In the genomic region with DNA sequence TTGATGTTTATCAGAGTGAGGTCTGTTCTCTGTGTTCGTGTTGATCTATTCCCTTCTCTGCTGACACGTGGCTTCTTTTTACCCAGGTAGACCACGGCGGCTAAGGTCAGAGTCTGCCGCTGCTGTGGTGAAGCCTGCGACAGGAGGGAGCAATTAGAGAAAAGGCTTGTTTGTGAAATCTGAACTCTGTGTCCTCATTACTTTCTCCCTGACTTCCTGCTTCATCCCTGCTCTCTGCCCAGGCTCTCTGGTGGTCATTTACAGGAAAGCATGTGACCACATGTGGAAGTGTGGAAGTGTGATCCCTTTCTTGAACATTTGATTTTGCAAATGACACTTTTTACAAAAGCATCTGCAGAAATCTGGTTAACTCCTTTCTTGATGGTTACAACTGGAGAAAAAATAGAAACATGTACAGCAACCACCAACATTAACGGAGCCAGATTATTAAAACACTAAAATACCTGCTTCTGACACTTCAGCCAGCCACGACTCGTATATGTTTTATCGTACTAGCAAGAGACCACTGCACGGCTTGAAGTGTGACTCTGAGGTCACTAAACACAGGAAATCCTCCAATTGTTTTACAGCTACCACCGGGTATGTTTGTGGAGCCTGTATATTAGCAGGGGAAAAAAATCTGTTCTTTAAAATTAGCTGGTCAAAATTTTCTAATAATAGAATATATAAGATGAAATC, we compare ENCODE assay signal across 1 cellular context.
TF ChIP-seq lines count a peak whose summit lies in the region.

No MANE protein-coding gene starts in this region.

TF ChIP-seq in HepG2, 621 proteins besides CTCF, POLR2A, EP300 and RAD21 (continued from another document and continues in another):
- TF ChIP-seq, protein P1, sequence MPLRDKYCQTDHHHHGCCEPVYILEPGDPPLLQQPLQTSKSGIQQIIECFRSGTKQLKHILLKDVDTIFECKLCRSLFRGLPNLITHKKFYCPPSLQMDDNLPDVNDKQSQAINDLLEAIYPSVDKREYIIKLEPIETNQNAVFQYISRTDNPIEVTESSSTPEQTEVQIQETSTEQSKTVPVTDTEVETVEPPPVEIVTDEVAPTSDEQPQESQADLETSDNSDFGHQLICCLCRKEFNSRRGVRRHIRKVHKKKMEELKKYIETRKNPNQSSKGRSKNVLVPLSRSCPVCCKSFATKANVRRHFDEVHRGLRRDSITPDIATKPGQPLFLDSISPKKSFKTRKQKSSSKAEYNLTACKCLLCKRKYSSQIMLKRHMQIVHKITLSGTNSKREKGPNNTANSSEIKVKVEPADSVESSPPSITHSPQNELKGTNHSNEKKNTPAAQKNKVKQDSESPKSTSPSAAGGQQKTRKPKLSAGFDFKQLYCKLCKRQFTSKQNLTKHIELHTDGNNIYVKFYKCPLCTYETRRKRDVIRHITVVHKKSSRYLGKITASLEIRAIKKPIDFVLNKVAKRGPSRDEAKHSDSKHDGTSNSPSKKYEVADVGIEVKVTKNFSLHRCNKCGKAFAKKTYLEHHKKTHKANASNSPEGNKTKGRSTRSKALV (CRISPR knock-in tag; IDR thresholded peaks at IDR 0.05), result no peak
- TF ChIP-seq, protein P2, sequence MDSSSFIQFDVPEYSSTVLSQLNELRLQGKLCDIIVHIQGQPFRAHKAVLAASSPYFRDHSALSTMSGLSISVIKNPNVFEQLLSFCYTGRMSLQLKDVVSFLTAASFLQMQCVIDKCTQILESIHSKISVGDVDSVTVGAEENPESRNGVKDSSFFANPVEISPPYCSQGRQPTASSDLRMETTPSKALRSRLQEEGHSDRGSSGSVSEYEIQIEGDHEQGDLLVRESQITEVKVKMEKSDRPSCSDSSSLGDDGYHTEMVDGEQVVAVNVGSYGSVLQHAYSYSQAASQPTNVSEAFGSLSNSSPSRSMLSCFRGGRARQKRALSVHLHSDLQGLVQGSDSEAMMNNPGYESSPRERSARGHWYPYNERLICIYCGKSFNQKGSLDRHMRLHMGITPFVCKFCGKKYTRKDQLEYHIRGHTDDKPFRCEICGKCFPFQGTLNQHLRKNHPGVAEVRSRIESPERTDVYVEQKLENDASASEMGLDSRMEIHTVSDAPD (CRISPR knock-in tag; IDR thresholded peaks at IDR 0.05), result no peak
- TF ChIP-seq TBX2 (CRISPR knock-in tag; IDR thresholded peaks at IDR 0.05; ENCODE audit: borderline replicate concordance) (peak; percentile 17; the same call in 1 of the 2 replicates), GABPB1 (CRISPR knock-in tag; IDR thresholded peaks at IDR 0.05) (peak; percentile 47), ZNF430 (CRISPR knock-in tag; IDR thresholded peaks at IDR 0.05) (no peak), MBNL3 (CRISPR knock-in tag; conservative IDR thresholded peaks at IDR 0.05) (no peak), NFE2 (CRISPR knock-in tag; IDR thresholded peaks at IDR 0.05) (no peak), MED1 (CRISPR knock-in tag; IDR thresholded peaks at IDR 0.05) (0 out of 2 replicates have a peak, but pooled peaks have one; percentile 26), RARA (CRISPR knock-in tag; IDR thresholded peaks at IDR 0.05) (0 out of 2 replicates have a peak, but pooled peaks have one; percentile 18), ELF3 (CRISPR knock-in tag; IDR thresholded peaks at IDR 0.05) (peak; percentile 92), NONO (IDR thresholded peaks at IDR 0.05) (no peak), NONO (CRISPR knock-in tag; conservative IDR thresholded peaks at IDR 0.05) (no peak), SAP130 (CRISPR knock-in tag; IDR thresholded peaks at IDR 0.05; ENCODE audit: low read depth) (0 out of 2 replicates have a peak, but pooled peaks have one; percentile 18), MAF1 (CRISPR knock-in tag; IDR thresholded peaks at IDR 0.05; ENCODE audit: borderline replicate concordance) (no peak), SALL2 (CRISPR knock-in tag; IDR thresholded peaks at IDR 0.05) (no peak), SOX5 (CRISPR knock-in tag; IDR thresholded peaks at IDR 0.05; ENCODE audit: borderline replicate concordance) (0 out of 2 replicates have a peak, but pooled peaks have one; percentile 26), ZNF674 (CRISPR knock-in tag; IDR thresholded peaks at IDR 0.05; ENCODE audit: low read depth) (no peak), ZSCAN25 (CRISPR knock-in tag; IDR thresholded peaks at IDR 0.05) (peak; percentile 97), POLR2AphosphoS2 (IDR thresholded peaks at IDR 0.05; ENCODE audit: low read depth, low read length) (no peak), RXRB (CRISPR knock-in tag; IDR thresholded peaks at IDR 0.05; ENCODE audit: borderline replicate concordance) (peak; percentile 45; the same call in 1 of the 2 replicates), GABPA (IDR thresholded peaks at IDR 0.05; ENCODE audit: low read depth, low read length) (no peak), GABPA (CRISPR knock-in tag; IDR thresholded peaks at IDR 0.05; ENCODE audit: low read depth) (peak; percentile 71), SATB2 (CRISPR knock-in tag; IDR thresholded peaks at IDR 0.05) (no peak), CHD2 (IDR thresholded peaks at IDR 0.05; ENCODE audit: low read depth, low read length) (no peak), HNF4A (CRISPR knock-in tag; IDR thresholded peaks at IDR 0.05) (peak; percentile 53), GATAD2A (CRISPR knock-in tag; IDR thresholded peaks at IDR 0.05) (peak; percentile 17; the same call in 1 of the 2 replicates), LCORL (IDR thresholded peaks at IDR 0.05) (no peak), LCORL (CRISPR knock-in tag; IDR thresholded peaks at IDR 0.05) (0 out of 2 replicates have a peak, but pooled peaks have one; percentile 34), ZNF205 (CRISPR knock-in tag; IDR thresholded peaks at IDR 0.05) (no peak), SIX4 (CRISPR knock-in tag; IDR thresholded peaks at IDR 0.05) (peak; percentile 48; the same call in 1 of the 2 replicates), POGZ (CRISPR knock-in tag; IDR thresholded peaks at IDR 0.05) (peak; percentile 41; the same call in 1 of the 2 replicates), RBM22 (optimal IDR thresholded peaks at IDR 0.05; ENCODE audit: low read length) (no peak), CEBPB (IDR thresholded peaks at IDR 0.05; ENCODE audit: borderline replicate concordance, low read depth, low read length) (peak; percentile 17; the same call in 1 of the 2 replicates), DNMT1 (CRISPR knock-in tag; IDR thresholded peaks at IDR 0.05) (no peak), MYC (CRISPR knock-in tag; IDR thresholded peaks at IDR 0.05; ENCODE audit: borderline replicate concordance) (peak; percentile 42; the same call in 1 of the 2 replicates), ZNF772 (CRISPR knock-in tag; IDR thresholded peaks at IDR 0.05) (0 out of 2 replicates have a peak, but pooled peaks have one; percentile 27)
- TF ChIP-seq, protein P3, sequence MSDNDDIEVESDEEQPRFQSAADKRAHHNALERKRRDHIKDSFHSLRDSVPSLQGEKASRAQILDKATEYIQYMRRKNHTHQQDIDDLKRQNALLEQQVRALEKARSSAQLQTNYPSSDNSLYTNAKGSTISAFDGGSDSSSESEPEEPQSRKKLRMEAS (IDR thresholded peaks at IDR 0.05), result peak; percentile 76
- TF ChIP-seq, protein P4, sequence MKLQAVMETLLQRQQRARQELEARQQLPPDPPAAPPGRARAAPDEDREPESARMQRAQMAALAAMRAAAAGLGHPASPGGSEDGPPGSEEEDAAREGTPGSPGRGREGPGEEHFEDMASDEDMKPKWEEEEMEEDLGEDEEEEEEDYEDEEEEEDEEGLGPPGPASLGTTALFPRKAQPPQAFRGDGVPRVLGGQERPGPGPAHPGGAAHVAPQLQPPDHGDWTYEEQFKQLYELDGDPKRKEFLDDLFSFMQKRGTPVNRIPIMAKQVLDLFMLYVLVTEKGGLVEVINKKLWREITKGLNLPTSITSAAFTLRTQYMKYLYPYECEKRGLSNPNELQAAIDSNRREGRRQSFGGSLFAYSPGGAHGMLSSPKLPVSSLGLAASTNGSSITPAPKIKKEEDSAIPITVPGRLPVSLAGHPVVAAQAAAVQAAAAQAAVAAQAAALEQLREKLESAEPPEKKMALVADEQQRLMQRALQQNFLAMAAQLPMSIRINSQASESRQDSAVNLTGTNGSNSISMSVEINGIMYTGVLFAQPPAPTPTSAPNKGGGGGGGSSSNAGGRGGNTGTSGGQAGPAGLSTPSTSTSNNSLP (IDR thresholded peaks at IDR 0.05; ENCODE audit: low read depth, low read length), result no peak
- TF ChIP-seq, protein P5, sequence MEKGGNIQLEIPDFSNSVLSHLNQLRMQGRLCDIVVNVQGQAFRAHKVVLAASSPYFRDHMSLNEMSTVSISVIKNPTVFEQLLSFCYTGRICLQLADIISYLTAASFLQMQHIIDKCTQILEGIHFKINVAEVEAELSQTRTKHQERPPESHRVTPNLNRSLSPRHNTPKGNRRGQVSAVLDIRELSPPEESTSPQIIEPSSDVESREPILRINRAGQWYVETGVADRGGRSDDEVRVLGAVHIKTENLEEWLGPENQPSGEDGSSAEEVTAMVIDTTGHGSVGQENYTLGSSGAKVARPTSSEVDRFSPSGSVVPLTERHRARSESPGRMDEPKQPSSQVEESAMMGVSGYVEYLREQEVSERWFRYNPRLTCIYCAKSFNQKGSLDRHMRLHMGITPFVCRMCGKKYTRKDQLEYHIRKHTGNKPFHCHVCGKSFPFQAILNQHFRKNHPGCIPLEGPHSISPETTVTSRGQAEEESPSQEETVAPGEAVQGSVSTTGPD (CRISPR knock-in tag; IDR thresholded peaks at IDR 0.05), result no peak
- TF ChIP-seq, protein P6, sequence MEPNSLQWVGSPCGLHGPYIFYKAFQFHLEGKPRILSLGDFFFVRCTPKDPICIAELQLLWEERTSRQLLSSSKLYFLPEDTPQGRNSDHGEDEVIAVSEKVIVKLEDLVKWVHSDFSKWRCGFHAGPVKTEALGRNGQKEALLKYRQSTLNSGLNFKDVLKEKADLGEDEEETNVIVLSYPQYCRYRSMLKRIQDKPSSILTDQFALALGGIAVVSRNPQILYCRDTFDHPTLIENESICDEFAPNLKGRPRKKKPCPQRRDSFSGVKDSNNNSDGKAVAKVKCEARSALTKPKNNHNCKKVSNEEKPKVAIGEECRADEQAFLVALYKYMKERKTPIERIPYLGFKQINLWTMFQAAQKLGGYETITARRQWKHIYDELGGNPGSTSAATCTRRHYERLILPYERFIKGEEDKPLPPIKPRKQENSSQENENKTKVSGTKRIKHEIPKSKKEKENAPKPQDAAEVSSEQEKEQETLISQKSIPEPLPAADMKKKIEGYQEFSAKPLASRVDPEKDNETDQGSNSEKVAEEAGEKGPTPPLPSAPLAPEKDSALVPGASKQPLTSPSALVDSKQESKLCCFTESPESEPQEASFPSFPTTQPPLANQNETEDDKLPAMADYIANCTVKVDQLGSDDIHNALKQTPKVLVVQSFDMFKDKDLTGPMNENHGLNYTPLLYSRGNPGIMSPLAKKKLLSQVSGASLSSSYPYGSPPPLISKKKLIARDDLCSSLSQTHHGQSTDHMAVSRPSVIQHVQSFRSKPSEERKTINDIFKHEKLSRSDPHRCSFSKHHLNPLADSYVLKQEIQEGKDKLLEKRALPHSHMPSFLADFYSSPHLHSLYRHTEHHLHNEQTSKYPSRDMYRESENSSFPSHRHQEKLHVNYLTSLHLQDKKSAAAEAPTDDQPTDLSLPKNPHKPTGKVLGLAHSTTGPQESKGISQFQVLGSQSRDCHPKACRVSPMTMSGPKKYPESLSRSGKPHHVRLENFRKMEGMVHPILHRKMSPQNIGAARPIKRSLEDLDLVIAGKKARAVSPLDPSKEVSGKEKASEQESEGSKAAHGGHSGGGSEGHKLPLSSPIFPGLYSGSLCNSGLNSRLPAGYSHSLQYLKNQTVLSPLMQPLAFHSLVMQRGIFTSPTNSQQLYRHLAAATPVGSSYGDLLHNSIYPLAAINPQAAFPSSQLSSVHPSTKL (CRISPR knock-in tag; IDR thresholded peaks at IDR 0.05), result peak; percentile 47
- TF ChIP-seq, protein P7, sequence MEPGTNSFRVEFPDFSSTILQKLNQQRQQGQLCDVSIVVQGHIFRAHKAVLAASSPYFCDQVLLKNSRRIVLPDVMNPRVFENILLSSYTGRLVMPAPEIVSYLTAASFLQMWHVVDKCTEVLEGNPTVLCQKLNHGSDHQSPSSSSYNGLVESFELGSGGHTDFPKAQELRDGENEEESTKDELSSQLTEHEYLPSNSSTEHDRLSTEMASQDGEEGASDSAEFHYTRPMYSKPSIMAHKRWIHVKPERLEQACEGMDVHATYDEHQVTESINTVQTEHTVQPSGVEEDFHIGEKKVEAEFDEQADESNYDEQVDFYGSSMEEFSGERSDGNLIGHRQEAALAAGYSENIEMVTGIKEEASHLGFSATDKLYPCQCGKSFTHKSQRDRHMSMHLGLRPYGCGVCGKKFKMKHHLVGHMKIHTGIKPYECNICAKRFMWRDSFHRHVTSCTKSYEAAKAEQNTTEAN (CRISPR knock-in tag; conservative IDR thresholded peaks at IDR 0.05), result no peak
- TF ChIP-seq, protein P8, sequence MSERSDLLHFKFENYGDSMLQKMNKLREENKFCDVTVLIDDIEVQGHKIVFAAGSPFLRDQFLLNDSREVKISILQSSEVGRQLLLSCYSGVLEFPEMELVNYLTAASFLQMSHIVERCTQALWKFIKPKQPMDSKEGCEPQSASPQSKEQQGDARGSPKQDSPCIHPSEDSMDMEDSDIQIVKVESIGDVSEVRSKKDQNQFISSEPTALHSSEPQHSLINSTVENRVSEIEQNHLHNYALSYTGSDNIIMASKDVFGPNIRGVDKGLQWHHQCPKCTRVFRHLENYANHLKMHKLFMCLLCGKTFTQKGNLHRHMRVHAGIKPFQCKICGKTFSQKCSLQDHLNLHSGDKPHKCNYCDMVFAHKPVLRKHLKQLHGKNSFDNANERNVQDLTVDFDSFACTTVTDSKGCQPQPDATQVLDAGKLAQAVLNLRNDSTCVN (CRISPR knock-in tag; IDR thresholded peaks at IDR 0.05; ENCODE audit: borderline replicate concordance), result no peak
- TF ChIP-seq, protein P9, sequence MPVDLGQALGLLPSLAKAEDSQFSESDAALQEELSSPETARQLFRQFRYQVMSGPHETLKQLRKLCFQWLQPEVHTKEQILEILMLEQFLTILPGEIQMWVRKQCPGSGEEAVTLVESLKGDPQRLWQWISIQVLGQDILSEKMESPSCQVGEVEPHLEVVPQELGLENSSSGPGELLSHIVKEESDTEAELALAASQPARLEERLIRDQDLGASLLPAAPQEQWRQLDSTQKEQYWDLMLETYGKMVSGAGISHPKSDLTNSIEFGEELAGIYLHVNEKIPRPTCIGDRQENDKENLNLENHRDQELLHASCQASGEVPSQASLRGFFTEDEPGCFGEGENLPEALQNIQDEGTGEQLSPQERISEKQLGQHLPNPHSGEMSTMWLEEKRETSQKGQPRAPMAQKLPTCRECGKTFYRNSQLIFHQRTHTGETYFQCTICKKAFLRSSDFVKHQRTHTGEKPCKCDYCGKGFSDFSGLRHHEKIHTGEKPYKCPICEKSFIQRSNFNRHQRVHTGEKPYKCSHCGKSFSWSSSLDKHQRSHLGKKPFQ (CRISPR knock-in tag; IDR thresholded peaks at IDR 0.05; ENCODE audit: insufficient replicate concordance), result peak; percentile 13
- TF ChIP-seq, protein P10, sequence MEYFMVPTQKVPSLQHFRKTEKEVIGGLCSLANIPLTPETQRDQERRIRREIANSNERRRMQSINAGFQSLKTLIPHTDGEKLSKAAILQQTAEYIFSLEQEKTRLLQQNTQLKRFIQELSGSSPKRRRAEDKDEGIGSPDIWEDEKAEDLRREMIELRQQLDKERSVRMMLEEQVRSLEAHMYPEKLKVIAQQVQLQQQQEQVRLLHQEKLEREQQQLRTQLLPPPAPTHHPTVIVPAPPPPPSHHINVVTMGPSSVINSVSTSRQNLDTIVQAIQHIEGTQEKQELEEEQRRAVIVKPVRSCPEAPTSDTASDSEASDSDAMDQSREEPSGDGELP (IDR thresholded peaks at IDR 0.05; ENCODE audit: borderline replicate concordance, low read depth), result no peak
